ENCODE assay signal across 28 cellular contexts in genomic region chr20:19301142-19301541, GRCh38.
"Had no signal": no experiment of that assay in that cellular context is flagged by ENCODE, and none has a peak within 500 bp of the region (broad histone marks: within the 10 kb centered on the region; RNA-seq: fewer than 3 reads in every experiment).

No MANE protein-coding gene starts in this region.

- H3K9me3 ChIP-seq: left lung, neutrophil, right lobe of liver, uterus had no signal

- H3K4me3 Mint-ChIP-seq: mesothelial cell of epicardium; naive B cell; natural killer cell; nephron progenitor cell; neural progenitor cell; stimulated activated memory B cell treated with anti-CD40 and anti-IgM and Interleukin-4, amounts not matched to agents 10 μg/mL and 1 μg/mL and 100 μg/mL, for 72 hours; stimulated activated naive CD8-positive, alpha-beta T cell treated with anti-CD3 and anti-CD28 coated beads, Interleukin-15, amount 100 ng/mL, for 72 hours; type B pancreatic cell had no signal

- H3K36me3 Mint-ChIP-seq: mesothelial cell of epicardium; naive B cell; natural killer cell; neural progenitor cell; stimulated activated memory B cell treated with anti-CD40 and anti-IgM and Interleukin-4, amounts not matched to agents 10 μg/mL and 1 μg/mL and 100 μg/mL, for 72 hours had no signal

- H3K4me1 Mint-ChIP-seq: mesothelial cell of epicardium; naive B cell; nephron progenitor cell; neural progenitor cell; stimulated activated memory B cell treated with anti-CD40 and anti-IgM and Interleukin-4, amounts not matched to agents 10 μg/mL and 1 μg/mL and 100 μg/mL, for 72 hours; stimulated activated naive CD8-positive, alpha-beta T cell treated with anti-CD3 and anti-CD28 coated beads, Interleukin-15, amount 100 ng/mL, for 72 hours had no signal

- H3K9me3 Mint-ChIP-seq: neural progenitor cell; stimulated activated naive CD8-positive, alpha-beta T cell treated with anti-CD3 and anti-CD28 coated beads, Interleukin-15, amount 100 ng/mL, for 72 hours; type B pancreatic cell had no signal

- H3K4me1 ChIP-seq: left lung, neural progenitor cell, parathyroid adenoma, right atrium auricular region, right lobe of liver, tibial nerve, uterus had no signal

- H3K27ac ChIP-seq: left lung, neural progenitor cell, neutrophil, parathyroid adenoma, right atrium auricular region, right lobe of liver, tibial nerve, uterus had no signal

- H3K9ac ChIP-seq: neural progenitor cell, parathyroid adenoma had no signal

- ATAC-seq: left colon; natural killer cell; right lobe of liver; stimulated activated memory B cell treated with anti-CD40 and anti-IgM and Interleukin-4, amounts not matched to agents 10 μg/mL and 1 μg/mL and 100 μg/mL, for 72 hours; stimulated activated naive CD8-positive, alpha-beta T cell treated with anti-CD3 and anti-CD28 coated beads, Interleukin-15, amount 100 ng/mL, for 72 hours had no signal

- H3K4me3 ChIP-seq: left lung, lung, neural progenitor cell, right atrium auricular region, right lobe of liver, smooth muscle cell, tibial nerve, uterus had no signal

- H3K27me3 ChIP-seq: left lung, neural progenitor cell, neutrophil, right atrium auricular region, right lobe of liver, tibial nerve, uterus had no signal

- DNase-seq: hippocampal formation; kidney; left colon; left lung; mesendoderm; naive B cell; natural killer cell; nephron progenitor cell; occipital lobe; right lobe of liver; stimulated activated CD4-positive, alpha-beta T cell treated with anti-CD3 and anti-CD28 coated beads, Interleukin-1b, Interleukin-23, amount 100 ng/mL, for 48 hours; stimulated activated CD4-positive, alpha-beta T cell treated with anti-CD3 and anti-CD28 coated beads, Interleukin-2, amount 100 ng/mL, for 48 hours; stimulated activated CD4-positive, alpha-beta T cell treated with anti-CD3 and anti-CD28 coated beads, Interleukin-4, amount 100 ng/mL, for 4 hours; stimulated activated CD8-positive, alpha-beta memory T cell treated with anti-CD3 and anti-CD28 coated beads, Interleukin-4, amount 100 ng/mL, for 48 hours; stimulated activated naive CD4-positive, alpha-beta T cell treated with Interleukin-2 at 50 U/mL for 16 hours; stimulated activated naive CD8-positive, alpha-beta T cell treated with anti-CD3 and anti-CD28 coated beads, Interleukin-15, amount 100 ng/mL, for 72 hours; substantia nigra; uterus had no signal

- H3K36me3 ChIP-seq: left lung, neural progenitor cell, neutrophil, right atrium auricular region, right lobe of liver, tibial nerve, uterus had no signal

- H3K27ac Mint-ChIP-seq: mesothelial cell of epicardium; naive B cell; natural killer cell; nephron progenitor cell; neural progenitor cell; stimulated activated memory B cell treated with anti-CD40 and anti-IgM and Interleukin-4, amounts not matched to agents 10 μg/mL and 1 μg/mL and 100 μg/mL, for 72 hours; stimulated activated naive CD8-positive, alpha-beta T cell treated with anti-CD3 and anti-CD28 coated beads, Interleukin-15, amount 100 ng/mL, for 72 hours; type B pancreatic cell had no signal
